In the genomic region with DNA sequence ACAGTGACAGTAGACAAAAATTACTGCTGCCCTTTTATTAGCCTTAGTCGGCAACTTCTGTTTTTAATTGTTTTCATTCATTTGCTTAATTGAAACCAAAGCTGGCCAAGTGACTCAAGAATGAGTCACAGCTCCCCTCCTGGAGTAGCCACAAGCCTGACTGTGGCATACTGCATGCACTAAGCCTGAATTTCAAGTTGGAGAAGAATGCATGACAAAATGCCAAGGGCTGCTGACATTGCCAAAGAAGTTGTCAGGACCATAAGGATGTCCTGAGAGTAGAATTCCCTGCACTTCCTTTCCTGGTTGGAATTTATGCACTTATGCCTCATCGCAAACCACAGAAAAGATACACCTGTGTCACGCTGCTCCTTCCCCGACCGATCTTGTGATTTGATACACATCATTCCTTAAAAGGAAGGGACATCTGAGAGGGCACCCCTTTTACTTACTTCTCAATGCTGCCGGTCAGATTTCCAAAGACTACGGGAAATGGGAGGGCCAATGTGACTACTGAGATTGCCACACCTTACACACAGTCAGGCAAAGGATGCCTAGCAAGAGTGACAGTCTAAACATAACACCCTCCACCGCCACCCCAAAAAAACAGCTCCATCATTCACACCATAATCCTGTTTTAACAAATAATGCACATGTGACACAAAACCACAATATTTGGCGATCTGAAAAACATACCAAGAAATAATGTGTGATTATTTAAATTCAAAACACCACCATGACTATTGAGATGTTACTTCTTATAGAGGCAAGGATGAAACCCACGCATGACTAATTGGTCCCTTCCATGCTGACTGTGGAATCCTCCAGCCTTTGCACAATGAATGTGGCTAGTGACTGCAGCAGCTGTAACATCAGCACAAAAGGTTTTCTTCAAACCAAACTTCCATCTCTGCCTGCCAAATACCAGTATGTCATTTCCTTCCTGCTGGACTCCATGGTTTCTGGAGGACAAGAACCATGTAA, we compare ENCODE assay signal across 8 cellular contexts. TPM values are rescaled to one million over a fixed set of nuclear protein-coding genes. Genes with fewer than 3 reads are reported as not detected.
DNase-seq lines count a peak whose midpoint lies in the region; ATAC-seq and TF ChIP-seq lines count a peak whose summit lies in the region.

No MANE protein-coding gene starts in this region.

- no peak overlapping the region for H3K9ac ChIP-seq in BLaER1
- no peak overlapping the region for H3K9ac ChIP-seq in neuronal stem cell (ENCODE audit: low read depth, low read length, poor library complexity)

- H3K9me3 ChIP-seq in BLaER1 (no peaks in the 10 kb centered on the region), neuronal stem cell (replicated peaks in 1 of 2; ENCODE audit: control insufficient read depth in 2 of 2, insufficient read depth in 1 of 2, low read depth in 1 of 2, low read length in 2 of 2) (no peaks in the 10 kb centered on the region)

- H3K4me3 ChIP-seq in BLaER1 = no peak overlapping the region
- no peak overlapping the region for H3K4me3 ChIP-seq in neuronal stem cell (ENCODE audit: low read length in 2 of 2)
- no peak overlapping the region for H3K4me3 ChIP-seq in dorsolateral prefrontal cortex

- H2BK5ac ChIP-seq in neuronal stem cell (ENCODE audit: low read length) = no peak overlapping the region

- no peak overlapping the region for H3K4me3 Mint-ChIP-seq in progenitor cell of endocrine pancreas (ENCODE audit: low read depth)

- no peak overlapping the region for H3K14ac ChIP-seq in neuronal stem cell (ENCODE audit: low read length)

- TF ChIP-seq RAD21 in Ishikawa (IDR thresholded peaks at IDR 0.05; ENCODE audit: low read depth) = 0 out of 2 replicates have a peak, but pooled peaks have one; percentile 4

- TF ChIP-seq EP300 in Ishikawa (IDR thresholded peaks at IDR 0.05; ENCODE audit: borderline replicate concordance) = peak; percentile 73; the same call in 1 of the 2 replicates

- H3K36me3 ChIP-seq in BLaER1 (peaks cover 49% of the 10 kb centered on the region), neuronal stem cell (replicated peaks in 1 of 2; ENCODE audit: control insufficient read depth in 2 of 2, insufficient read depth in 2 of 2, low read length in 2 of 2) (no peaks in the 10 kb centered on the region)

- TF ChIP-seq CTCF in progenitor cell of endocrine pancreas (IDR thresholded peaks at IDR 0.05; ENCODE audit: unreplicated experiment) = no peak
- TF ChIP-seq CTCF in dorsolateral prefrontal cortex (IDR thresholded peaks at IDR 0.05 in 54 of 56, conservative IDR thresholded peaks at IDR 0.05 in 2 of 56; ENCODE audit: low read depth in 1 of 56, partially characterized antibody in 56 of 56) = no peak

- H2AK5ac ChIP-seq in neuronal stem cell (ENCODE audit: low read depth, low read length) = no peak overlapping the region

- H3K36me3 Mint-ChIP-seq in progenitor cell of endocrine pancreas (ENCODE audit: insufficient read depth) = no peaks in the 10 kb centered on the region

- ATAC-seq in GM21423 (IDR thresholded peaks at IDR 0.05; ENCODE audit: unreplicated experiment) = peak; percentile 38

- H4K20me1 ChIP-seq in BLaER1 = peaks cover 98% of the 10 kb centered on the region

- WGBS in neuronal stem cell (ENCODE audit: extremely low coverage in 2 of 2, insufficient read length in 2 of 2, insufficient replicate concordance in 1 of 2), 2 donors = no CpG with 5 or more reads among the region's 10 CpGs

- H4K91ac ChIP-seq in neuronal stem cell (ENCODE audit: low read depth, low read length, poor library complexity) = no peak overlapping the region

- H3K4ac ChIP-seq in neuronal stem cell (ENCODE audit: low read length) = no peak overlapping the region

- peaks cover 84% of the 10 kb centered on the region for H3K27me3 Mint-ChIP-seq in progenitor cell of endocrine pancreas

- H2AFZ ChIP-seq in neuronal stem cell (ENCODE audit: low read length) = peak overlapping the region; percentile 32

- H3K4me1 Mint-ChIP-seq in progenitor cell of endocrine pancreas (ENCODE audit: low read depth) = peaks cover 5% of the 10 kb centered on the region

- H3K27ac ChIP-seq in BLaER1 (no peak overlapping the region), epithelial cell of prostate (peak overlapping the region; percentile 64), neuronal stem cell (replicated peaks; ENCODE audit: low read length) (no peak overlapping the region), dorsolateral prefrontal cortex (no peak overlapping the region)

- intact Hi-C loops in dorsolateral prefrontal cortex (cut with DNase I) = no loop called here

- H3K79me1 ChIP-seq in neuronal stem cell (ENCODE audit: low read depth, low read length) = no peaks in the 10 kb centered on the region

- H3K27ac Mint-ChIP-seq in progenitor cell of endocrine pancreas = no peak overlapping the region

- no peak overlapping the region for H2BK12ac ChIP-seq in neuronal stem cell (ENCODE audit: low read length)

- peaks cover 2% of the 10 kb centered on the region for H3K9me3 Mint-ChIP-seq in progenitor cell of endocrine pancreas (ENCODE audit: low read depth)

- no peak overlapping the region for H3K18ac ChIP-seq in neuronal stem cell (ENCODE audit: low read length)

- H3K4me2 ChIP-seq in BLaER1 (peak overlapping the region; percentile 45), neuronal stem cell (ENCODE audit: insufficient read depth, low read length, poor library complexity, severe bottlenecking) (no peak overlapping the region)

- no peaks in the 10 kb centered on the region for H3K27me3 ChIP-seq in BLaER1
- H3K27me3 ChIP-seq in neuronal stem cell (ENCODE audit: control insufficient read depth in 3 of 3, insufficient read depth in 3 of 3, low read depth in 1 of 3, low read length in 3 of 3) = no peaks in the 10 kb centered on the region
- H3K27me3 ChIP-seq in dorsolateral prefrontal cortex = peaks cover 0 to 8% (median 0%) of the 10 kb centered on the region in 45 donors

- no peak overlapping the region for H2BK120ac ChIP-seq in neuronal stem cell (ENCODE audit: low read depth, low read length)

- no peak overlapping the region for H3K23ac ChIP-seq in neuronal stem cell (ENCODE audit: low read depth, low read length, poor library complexity)

- peaks cover 52% of the 10 kb centered on the region for H3K4me1 ChIP-seq in BLaER1
- peaks cover 7 to 9% of the 10 kb centered on the region in 2 donors for H3K4me1 ChIP-seq in neuronal stem cell (ENCODE audit: control insufficient read depth in 2 of 2, insufficient read depth in 1 of 2, low read depth in 1 of 2, low read length in 2 of 2)

- no peak overlapping the region for H4K8ac ChIP-seq in neuronal stem cell (ENCODE audit: low read depth, low read length)

- no peak overlapping the region for H2BK15ac ChIP-seq in neuronal stem cell (ENCODE audit: low read length)

- peak; percentile 35 for DNase-seq in activated CD4-positive, CD25-positive, alpha-beta regulatory T cell treated with anti-CD3 and anti-CD28 coated beads, Interleukin-2, amount 50 U/mL, for 72 hours
- peak; percentile 93 for DNase-seq in epithelial cell of prostate (ENCODE audit: low read depth, low spot score)
- peak; percentile 14 for DNase-seq in neuronal stem cell (ENCODE audit: low spot score)
- DNase-seq in progenitor cell of endocrine pancreas (ENCODE audit: low spot score, unreplicated experiment) = no peak
- DNase-seq in dorsolateral prefrontal cortex = no peak

TF ChIP-seq in Ishikawa, 13 proteins besides CTCF, POLR2A, EP300 and RAD21 (continues in another document):
- TF ChIP-seq FOXM1 (IDR thresholded peaks at IDR 0.05; ENCODE audit: borderline replicate concordance, low read depth) (no peak; the same call in 1 of the 2 replicates), CREB1 (IDR thresholded peaks at IDR 0.05; ENCODE audit: low read depth) (no peak), ZBTB7A (IDR thresholded peaks at IDR 0.05; ENCODE audit: low read depth) (no peak), USF1 (IDR thresholded peaks at IDR 0.05) (no peak), TCF12 (IDR thresholded peaks at IDR 0.05; ENCODE audit: low read depth) (peak; percentile 89), TAF1 (IDR thresholded peaks at IDR 0.05; ENCODE audit: low read depth) (no peak), NFIC (IDR thresholded peaks at IDR 0.05) (peak; percentile 97), TEAD4 (IDR thresholded peaks at IDR 0.05) (peak; percentile 96), EGR1 (IDR thresholded peaks at IDR 0.05) (no peak), CEBPB (IDR thresholded peaks at IDR 0.05) (peak; percentile 55; the same call in 1 of the 2 replicates), YY1 (IDR thresholded peaks at IDR 0.05; ENCODE audit: low read depth) (no peak)
- TF ChIP-seq, protein P1, sequence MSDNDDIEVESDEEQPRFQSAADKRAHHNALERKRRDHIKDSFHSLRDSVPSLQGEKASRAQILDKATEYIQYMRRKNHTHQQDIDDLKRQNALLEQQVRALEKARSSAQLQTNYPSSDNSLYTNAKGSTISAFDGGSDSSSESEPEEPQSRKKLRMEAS (IDR thresholded peaks at IDR 0.05) = no peak; the same call in 1 of the 2 replicates

RNA-seq across cellular contexts. Expression of gene VAV3, which starts 28.2 kb away (rescaled TPM):
- polyA plus RNA-seq in neuronal stem cell (2013, experiment 1 of 2) = 0.57 TPM
- polyA plus RNA-seq in neuronal stem cell (2013, experiment 2 of 2) = 0.73 TPM
- total RNA-seq in progenitor cell of endocrine pancreas (1.8 and 3.7 TPM in 2 replicates), dorsolateral prefrontal cortex (10 to 100 TPM in 18 of 120 experiments, 1 to 10 TPM in 102; 1.6 to 24.0 (median 6.5) TPM)

Comparison
In these comparisons a context has a peak if more than half of its experiments do, and no peak if none do; other contexts are left out.
1. DNase-seq: peak in activated CD4-positive, CD25-positive, alpha-beta regulatory T cell treated with anti-CD3 and anti-CD28 coated beads, Interleukin-2, amount 50 U/mL, for 72 hours (single experiment), epithelial cell of prostate (single experiment) and neuronal stem cell (single experiment); none in progenitor cell of endocrine pancreas (single experiment) and dorsolateral prefrontal cortex (0 of 10).